Comparison of ENCODE assay signal across 20 cellular contexts in the genomic region with DNA sequence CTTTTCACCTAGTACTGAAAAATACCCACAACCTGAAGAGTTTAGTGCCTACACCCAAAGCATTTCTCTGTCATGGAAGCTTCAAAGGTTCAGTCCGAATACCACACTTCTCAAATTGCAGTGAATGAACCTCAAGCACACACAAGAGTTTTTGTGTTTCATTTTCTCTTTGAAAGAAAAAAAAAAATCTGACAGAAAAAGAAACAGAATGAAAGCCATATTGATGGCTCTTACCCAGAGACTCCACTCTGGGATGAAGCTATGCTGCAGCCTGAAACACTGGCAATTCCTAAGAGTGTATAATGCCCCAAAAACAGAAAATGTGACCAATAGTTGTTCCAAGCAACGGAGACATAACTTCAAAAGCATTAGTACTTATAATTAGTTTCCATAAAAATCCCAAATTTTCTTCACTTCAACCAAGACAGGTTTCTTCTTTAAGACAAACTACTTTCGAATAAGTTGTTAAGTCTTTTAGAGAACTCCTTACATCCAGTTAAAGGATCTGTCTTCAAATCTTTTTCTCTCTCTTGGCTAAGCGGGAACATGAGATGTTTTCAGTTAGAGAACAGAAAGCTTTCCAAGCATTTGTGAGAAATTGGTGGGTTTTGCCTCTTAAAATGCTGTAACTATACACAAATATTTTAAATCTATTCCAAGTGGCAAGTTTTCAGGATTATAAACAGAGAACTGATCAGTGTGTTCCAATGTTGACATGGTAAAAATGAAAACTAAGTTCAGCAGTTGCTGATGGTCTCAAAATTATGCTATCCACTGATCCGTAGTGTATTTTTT.
DNase-seq lines count a peak whose midpoint lies in the region; ATAC-seq and TF ChIP-seq lines count a peak whose summit lies in the region.
"Had no signal": no experiment of that assay in that cellular context is flagged by ENCODE, and none has a peak within 500 bp of the region (broad histone marks: within the 10 kb centered on the region; RNA-seq: fewer than 3 reads in every experiment).

No MANE protein-coding gene starts in this region.

- peak overlapping the region; percentile 24 for H3K27ac Mint-ChIP-seq in nephron progenitor cell
- H3K27ac Mint-ChIP-seq: activated CD8-positive, alpha-beta T cell treated with anti-CD3 and anti-CD28 coated beads for 36 hours; WTC11 had no signal

- H3K4me2 ChIP-seq in GM23248 (ENCODE audit: unreplicated experiment): peak overlapping the region; percentile 78
- H3K4me2 ChIP-seq: SK-N-SH had no signal

- 26 to 28% methylated on average over 5 of the region's 5 CpGs for whole genome bisulfite sequencing in GM23248 (ENCODE audit: low coverage in 1 of 2, low lambda C conversion rate in 2 of 2, missing lambda C conversion rate in 2 of 2), 2 experiments

- H3K36me3 ChIP-seq in GM23248 (ENCODE audit: low read depth): no peaks in the 10 kb centered on the region

- peak overlapping the region; percentile 33 for H2AFZ ChIP-seq in GM23248

- H3F3A ChIP-seq in GM23248 (ENCODE audit: insufficient read depth): peaks cover 26% of the 10 kb centered on the region

- TF ChIP-seq CTCF in AG10803 (conservative IDR thresholded peaks at IDR 0.05; ENCODE audit: low read length): no peak
- TF ChIP-seq CTCF in coronary artery (IDR thresholded peaks at IDR 0.05): no peak
- TF ChIP-seq CTCF in nephron progenitor cell (IDR thresholded peaks at IDR 0.05): no peak

- H3K4me1 Mint-ChIP-seq in nephron progenitor cell: peaks cover 25% of the 10 kb centered on the region
- H3K4me1 Mint-ChIP-seq: central memory CD8-positive, alpha-beta T cell had no signal

- no peaks in the 10 kb centered on the region; the same call in 1 of the 2 replicates for H3K79me2 ChIP-seq in GM23248 (ENCODE audit: insufficient read depth)

- no peaks in the 10 kb centered on the region for H3K9me3 Mint-ChIP-seq in nephron progenitor cell
- H3K9me3 Mint-ChIP-seq: activated CD8-positive, alpha-beta T cell treated with anti-CD3 and anti-CD28 coated beads for 36 hours; central memory CD8-positive, alpha-beta T cell; WTC11 had no signal

- in situ Hi-C loops in GM23248 (cut with MboI): no loop called here

- H3K27ac ChIP-seq in GM23248 (no peak overlapping the region), coronary artery (peak overlapping the region; percentile 28)

- ATAC-seq in GM21515 (IDR thresholded peaks at IDR 0.05; ENCODE audit: unreplicated experiment) (no peak), GM18511 (IDR thresholded peaks at IDR 0.05; ENCODE audit: unreplicated experiment) (no peak)
- ATAC-seq: activated CD8-positive, alpha-beta T cell treated with anti-CD3 and anti-CD28 coated beads for 36 hours; left colon; WTC11 had no signal

- no peaks in the 10 kb centered on the region for H3K9me3 ChIP-seq in GM23248 (ENCODE audit: low read depth)
- H3K9me3 ChIP-seq: SK-N-SH had no signal

- H3K27me3 Mint-ChIP-seq in nephron progenitor cell (ENCODE audit: low read depth, poor library complexity): peaks cover 4% of the 10 kb centered on the region
- H3K27me3 Mint-ChIP-seq: activated CD8-positive, alpha-beta T cell treated with anti-CD3 and anti-CD28 coated beads for 36 hours had no signal

- peak overlapping the region; percentile 15; the same call in 1 of the 2 replicates for H3K9ac ChIP-seq in GM23248
- H3K9ac ChIP-seq: SK-N-SH had no signal

- no peaks in the 10 kb centered on the region for H4K20me1 ChIP-seq in GM23248 (ENCODE audit: insufficient read depth)

- no peak overlapping the region for H3K4me3 Mint-ChIP-seq in nephron progenitor cell
- H3K4me3 Mint-ChIP-seq: activated CD8-positive, alpha-beta T cell treated with anti-CD3 and anti-CD28 coated beads for 36 hours; central memory CD8-positive, alpha-beta T cell; WTC11 had no signal

- H3K4me1 ChIP-seq in GM23248 (ENCODE audit: insufficient read depth): peaks cover 65% of the 10 kb centered on the region

- DNase-seq in AG10803 (ENCODE audit: low read depth) (no peak), GM23248 (peak; percentile 20), coronary artery (ENCODE audit: low spot score) (no peak), nephron progenitor cell (no peak), nucleus accumbens (lab: John Stamatoyannopoulos, UW) (no peak), NCI-H1105 (lab: John Stamatoyannopoulos, UW) (no peak)
- DNase-seq: activated CD8-positive, alpha-beta T cell treated with anti-CD3 and anti-CD28 coated beads for 36 hours; activated gamma-delta T cell treated with Interleukin-2 at 50 U/mL for 16 hours; amygdala; H7; left colon; NCI-H1105 treated with DMSO at 0.1 percent for 48 hours; NCI-H2081 treated with DMSO at 0.1 percent for 48 hours; NCI-H510A treated with DMSO at 0.1 percent for 48 hours; SK-N-SH; small intestine had no signal

- no peaks in the 10 kb centered on the region for H3K9me2 ChIP-seq in GM23248 (ENCODE audit: insufficient read depth)
- H3K9me2 ChIP-seq: SK-N-SH had no signal

- no peaks in the 10 kb centered on the region for H3K27me3 ChIP-seq in GM23248 (replicated peaks; ENCODE audit: insufficient read depth)

- H3K4me3 ChIP-seq in AG10803 (ENCODE audit: low read length): peak overlapping the region; percentile 13
- peak overlapping the region; percentile 36 for H3K4me3 ChIP-seq in GM23248
- no peak overlapping the region for H3K4me3 ChIP-seq in coronary artery

- no peaks in the 10 kb centered on the region for H3K36me3 Mint-ChIP-seq in nephron progenitor cell (ENCODE audit: low read depth)
- H3K36me3 Mint-ChIP-seq: WTC11 had no signal
